In the genomic region with DNA sequence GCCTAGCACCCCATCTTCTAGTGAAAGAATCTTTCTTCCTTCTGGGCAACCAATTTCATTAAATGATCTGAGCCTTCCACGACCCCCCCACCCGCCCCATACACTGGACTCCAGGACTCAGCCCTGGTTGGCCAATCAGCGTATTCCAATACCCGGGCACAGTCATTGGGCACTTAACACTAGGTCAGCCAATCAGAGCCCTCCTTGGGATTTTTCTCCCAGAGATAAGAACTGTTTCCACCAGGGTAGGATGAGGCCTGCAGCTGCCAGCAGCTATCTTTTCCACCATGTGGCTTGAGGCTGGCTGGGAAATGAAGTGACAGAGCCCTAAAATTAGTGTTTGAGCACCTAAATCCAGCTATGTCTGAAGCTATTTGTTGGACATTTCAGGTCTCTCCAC, we compare ENCODE assay signal across 23 cellular contexts.
"Had no signal": no experiment of that assay in that cellular context is flagged by ENCODE, and none has a peak within 500 bp of the region (broad histone marks: within the 10 kb centered on the region; RNA-seq: fewer than 3 reads in every experiment).

No MANE protein-coding gene starts in this region.

- H3K4me1 ChIP-seq: body of pancreas, esophagus squamous epithelium, parathyroid adenoma, stomach, uterus had no signal

- H3K9ac ChIP-seq: parathyroid adenoma had no signal

- H3K79me2 ChIP-seq: parathyroid adenoma had no signal

- H3K27ac ChIP-seq: body of pancreas, esophagus squamous epithelium, parathyroid adenoma, stomach, thyroid gland, uterus had no signal

- ATAC-seq: activated CD8-positive, alpha-beta T cell treated with anti-CD3 and anti-CD28 coated beads, Interleukin-2, amount 10 ng/mL, durations not matched to agents 7 days and 5 days; activated T-cell treated with anti-CD3 and anti-CD28 coated beads, Interleukin-2, amount 50 U/mL, for 72 hours; body of pancreas; left colon; naive thymus-derived CD4-positive, alpha-beta T cell; WTC11 had no signal

- H3K9me3 ChIP-seq: body of pancreas, esophagus squamous epithelium, thyroid gland, uterus had no signal

- FAIRE-seq: endothelial cell of umbilical vein, TTC549 had no signal

- DNase-seq: activated CD4-positive, alpha-beta T cell treated with anti-CD3 and anti-CD28 coated beads for 48 hours; activated CD8-positive, alpha-beta memory T cell treated with anti-CD3 and anti-CD28 coated beads, Interleukin-2, amount 50 U/mL, for 4 hours; activated CD8-positive, alpha-beta T cell treated with anti-CD3 and anti-CD28 coated beads, Interleukin-2, amount 10 ng/mL, durations not matched to agents 7 days and 5 days; activated gamma-delta T cell; activated T-cell treated with anti-CD3 and anti-CD28 coated beads, Interleukin-2, amount 50 U/mL, for 72 hours; amniotic stem cell; body of pancreas; central memory CD4-positive, alpha-beta T cell; effector CD8-positive, alpha-beta T cell; esophagus squamous epithelium; glutamatergic neuron; immature natural killer cell; left colon; naive thymus-derived CD4-positive, alpha-beta T cell; stimulated activated CD4-positive, alpha-beta T cell treated with anti-CD3 and anti-CD28 coated beads, Interleukin-12 subunit alpha, Interleukin-12 subunit beta, amount 100 ng/mL, for 4 hours; stimulated activated CD4-positive, alpha-beta T cell treated with anti-CD3 and anti-CD28 coated beads, Interleukin-2, amount 100 ng/mL, for 24 hours; stomach; uterus had no signal

- H3K27me3 ChIP-seq: body of pancreas, esophagus squamous epithelium, stomach, thyroid gland, uterus had no signal

- H2AFZ ChIP-seq: parathyroid adenoma had no signal

- H3K4me3 ChIP-seq: body of pancreas, esophagus squamous epithelium, stomach, thyroid gland, uterus had no signal

- H3K36me3 ChIP-seq: esophagus squamous epithelium, stomach, thyroid gland, uterus had no signal
